12 cellular contexts compared by ENCODE assay signal in genomic region chr12:92077530-92077929, GRCh38.
DNase-seq lines count a peak whose midpoint lies in the region; ATAC-seq, FAIRE-seq and TF ChIP-seq lines count a peak whose summit lies in the region.
"Had no signal": no experiment of that assay in that cellular context is flagged by ENCODE, and none has a peak within 500 bp of the region (broad histone marks: within the 10 kb centered on the region; RNA-seq: fewer than 3 reads in every experiment).

No MANE protein-coding gene starts in this region.

- intact Hi-C loops in head of caudate nucleus (cut with DNase I) = no loop called here

- H3K4me1 Mint-ChIP-seq in mesothelial cell of epicardium = peaks cover 43% of the 10 kb centered on the region

- no peak for TF ChIP-seq RAD21 in A549 (conservative IDR thresholded peaks at IDR 0.05 in 1 of 2, IDR thresholded peaks at IDR 0.05 in 1 of 2)

- POLR2A ChIA-PET in A549 (lab: Yijun Ruan, JAX) = interaction anchor here (1.0 kb wide), 1 partner anchor 68 kb away, joined by 7 read pairs; the partner anchor contains the start of gene BTG1

- WGBS in A549 (ENCODE audit: missing lambda C conversion rate) = 17% methylated on average over 1 of the region's 1 CpG

- no peaks in the 10 kb centered on the region for H3K27me3 Mint-ChIP-seq in mesothelial cell of epicardium (ENCODE audit: low read depth)

- peak overlapping the region; percentile 68 for H3K4me2 ChIP-seq in A549

- H3K27ac ChIP-seq in A549 (peak overlapping the region; percentile 78 to 87), angular gyrus (ENCODE audit: low read depth, low read length) (peak overlapping the region; percentile 29)
- H3K27ac ChIP-seq: ascending aorta had no signal

- no peak for TF ChIP-seq EP300 in A549 (IDR thresholded peaks at IDR 0.05)

- no peaks in the 10 kb centered on the region for H3K9me3 Mint-ChIP-seq in mesothelial cell of epicardium

- TF ChIP-seq CTCF in A549 (IDR thresholded peaks at IDR 0.05) (no peak), mesothelial cell of epicardium (IDR thresholded peaks at IDR 0.05; ENCODE audit: unreplicated experiment) (no peak)

- H3K4me3 Mint-ChIP-seq in mesothelial cell of epicardium = no peak overlapping the region

- H3K4me3 ChIP-seq in A549 = no peak overlapping the region
- H3K4me3 ChIP-seq: ascending aorta had no signal

- peaks cover 80% of the 10 kb centered on the region for H3K4me1 ChIP-seq in A549

- DNase-seq in A549 (ENCODE audit: low read depth in 1 of 2, low spot score in 1 of 2) (no peak), ELF-1 (ENCODE audit: low read depth, low spot score) (peak; percentile 39), mesothelial cell of epicardium (ENCODE audit: low spot score in 2 of 2, unreplicated experiment in 2 of 2) (no peak), RKO (ENCODE audit: low spot score) (no peak), SIG-M5 (lab: John Stamatoyannopoulos, UW) (no peak), head of caudate nucleus (no peak)
- DNase-seq: DMS79, NCI-H82, SHP77 treated with DMSO at 0.1 percent for 48 hours had no signal

- CTCF ChIA-PET in A549 (lab: Yijun Ruan, JAX) = interaction anchor here (1.2 to 1.6 kb wide), 3 partner anchors 66 to 695 kb away, joined by 3 to 5 read pairs (median 4); no protein-coding TSS in a partner anchor

- ATAC-seq in A549 = no peak
- no peak for ATAC-seq in GM19452 (IDR thresholded peaks at IDR 0.05; ENCODE audit: unreplicated experiment)

- FAIRE-seq in A549 (lab: Jason Lieb, UNC) = no peak

- peak overlapping the region; percentile 57 for H3K27ac Mint-ChIP-seq in mesothelial cell of epicardium

- peaks cover 7% of the 10 kb centered on the region; the same call in 1 of the 3 replicates for H3K9me3 ChIP-seq in A549
- H3K9me3 ChIP-seq: ascending aorta had no signal

- no peaks in the 10 kb centered on the region for H3K36me3 Mint-ChIP-seq in mesothelial cell of epicardium

- no peak for TF ChIP-seq POLR2A in A549 (IDR thresholded peaks at IDR 0.05; ENCODE audit: low read length)

TF ChIP-seq in A549, 52 proteins besides CTCF, POLR2A, EP300 and RAD21:
- 0 out of 2 replicates have a peak, but pooled peaks have one; percentile 55 for TF ChIP-seq HOXB5 (CRISPR knock-in tag; IDR thresholded peaks at IDR 0.05)
- TF ChIP-seq MAX (IDR thresholded peaks at IDR 0.05) = peak; percentile 24; the same call in 1 of the 2 replicates
- TF ChIP-seq REST (IDR thresholded peaks at IDR 0.05) = no peak
